Comparison of ENCODE assay signal across 1 cellular context in the genomic region with DNA sequence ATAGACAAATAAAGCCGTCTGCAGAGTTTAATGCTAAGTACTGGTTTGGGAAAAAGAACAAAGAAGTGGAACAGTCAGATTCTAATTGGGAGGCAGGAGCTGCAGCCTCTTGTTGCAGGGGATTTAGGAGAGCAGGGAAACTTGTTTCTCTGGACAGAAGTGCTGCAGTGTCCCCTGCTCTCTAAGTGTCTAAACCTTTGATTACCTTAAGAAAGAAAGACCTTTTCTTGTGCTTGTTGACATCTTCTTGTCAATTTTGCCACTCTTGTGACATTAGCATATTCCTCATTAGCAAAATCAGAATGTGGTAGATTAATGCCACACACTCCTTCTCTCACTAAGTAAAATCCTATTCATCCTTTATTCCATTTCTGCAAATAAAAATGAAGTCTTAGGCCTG.
TF ChIP-seq lines count a peak whose summit lies in the region.

No MANE protein-coding gene starts in this region.

TF ChIP-seq in H1, 55 proteins besides CTCF, POLR2A, EP300 and RAD21:
- TF ChIP-seq CBX5 (IDR thresholded peaks at IDR 0.05; ENCODE audit: low read depth, low read length) (no peak), SP1 (IDR thresholded peaks at IDR 0.05; ENCODE audit: low read depth, low read length) (no peak), JUN (IDR thresholded peaks at IDR 0.05; ENCODE audit: low read depth, low read length) (no peak), SIRT6 (IDR thresholded peaks at IDR 0.05; ENCODE audit: low read length) (no peak), POLR2AphosphoS5 (IDR thresholded peaks at IDR 0.05; ENCODE audit: low read depth, low read length) (no peak), SP4 (IDR thresholded peaks at IDR 0.05; ENCODE audit: low read length) (no peak), RBBP5 (IDR thresholded peaks at IDR 0.05; ENCODE audit: borderline replicate concordance, low read depth, low read length) (no peak), SRF (IDR thresholded peaks at IDR 0.05; ENCODE audit: low read depth, low read length) (no peak), BACH1 (IDR thresholded peaks at IDR 0.05; ENCODE audit: low read length) (no peak), CREB1 (IDR thresholded peaks at IDR 0.05) (no peak), BRCA1 (IDR thresholded peaks at IDR 0.05; ENCODE audit: low read depth, low read length) (no peak), HDAC6 (IDR thresholded peaks at IDR 0.05; ENCODE audit: low read depth, low read length) (no peak), GABPA (IDR thresholded peaks at IDR 0.05; ENCODE audit: borderline replicate concordance, insufficient read depth, low read length) (no peak), YY1 (IDR thresholded peaks at IDR 0.05; ENCODE audit: low read depth, low read length) (no peak)
TF ChIP-seq in H1: peak in this region for 0.
